Comparison of ENCODE assay signal across 8 cellular contexts in genomic region chr12:132489078-132489601, GRCh38. TPM values are rescaled to one million over a fixed set of nuclear protein-coding genes. Genes with fewer than 3 reads are reported as not detected.
A peak's percentile ranks its signal among the peaks of the same experiment; 100 is the strongest.
DNase-seq lines count a peak whose midpoint lies in the region; ATAC-seq and TF ChIP-seq lines count a peak whose summit lies in the region.

No MANE protein-coding gene starts in this region.

- intact Hi-C loops in uterus (cut with DNase I; ENCODE audit: low total_unique reads) = no loop called here

- peak overlapping the region; percentile 10 for H3K27ac Mint-ChIP-seq in osteocyte (ENCODE audit: unreplicated experiment)

- H3K36me3 Mint-ChIP-seq in osteocyte (ENCODE audit: unreplicated experiment) = peaks cover 4% of the 10 kb centered on the region

- peaks cover 31% of the 10 kb centered on the region for H3K4me1 Mint-ChIP-seq in osteocyte (ENCODE audit: unreplicated experiment)

- H3K4me3 Mint-ChIP-seq in osteocyte (ENCODE audit: unreplicated experiment) = peak overlapping the region; percentile 47

- DNase-seq in KBM-7 (peak; percentile 81), erythroblast (lab: John Stamatoyannopoulos, UW) (peak; percentile 39 to 61), osteocyte (ENCODE audit: extremely low spot score, unreplicated experiment) (no peak), uterus (no peak), NCI-H187 treated with DMSO at 0.1 percent for 48 hours (lab: John Stamatoyannopoulos, UW) (no peak), Kasumi-1 (lab: John Stamatoyannopoulos, UW) (no peak)
- peak in 2 of 3 experiments; percentile 44 to 53 for DNase-seq in activated CD8-positive, alpha-beta memory T cell treated with anti-CD3 and anti-CD28 coated beads for 48 hours (ENCODE audit: low read depth in 2 of 3, low spot score in 2 of 3)

- H3K4me3 ChIP-seq in uterus = peak overlapping the region; percentile 30 to 92

- H3K27me3 Mint-ChIP-seq in osteocyte (ENCODE audit: unreplicated experiment) = peaks cover 7% of the 10 kb centered on the region

- H3K4me1 ChIP-seq in uterus = peaks cover 0 to 33% of the 10 kb centered on the region in 2 donors

- no peaks in the 10 kb centered on the region for H3K9me3 ChIP-seq in uterus

- H3K27me3 ChIP-seq in uterus = no peaks in the 10 kb centered on the region

- TF ChIP-seq CTCF in osteocyte (IDR thresholded peaks at IDR 0.05) (no peak), uterus (IDR thresholded peaks at IDR 0.05) (no peak)

- no peaks in the 10 kb centered on the region for H3K9me3 Mint-ChIP-seq in osteocyte (ENCODE audit: unreplicated experiment)

- in situ Hi-C loops in KBM-7 (cut with MboI; ENCODE audit: low pct_unique_long_range_greater_than_20kb, low sequenced_read_pairs) = no loop called here

- H3K36me3 ChIP-seq in uterus = no peaks in the 10 kb centered on the region

- peak overlapping the region; percentile 60 to 76 for H3K27ac ChIP-seq in uterus

- ATAC-seq in GM19372 (IDR thresholded peaks at IDR 0.05; ENCODE audit: low read depth, unreplicated experiment) = peak; percentile 23

- TF ChIP-seq POLR2A in erythroblast (IDR thresholded peaks at IDR 0.05; ENCODE audit: low read length) = no peak
- no peak for TF ChIP-seq POLR2A in uterus (IDR thresholded peaks at IDR 0.05)

RNA-seq across cellular contexts. Expression of gene FBRSL1, which starts 0.8 kb away (rescaled TPM):
- 42.1 and 46.2 TPM in 2 replicates for total RNA-seq in osteocyte
- 10 to 100 TPM in 2 of 4 donors, 1 to 10 TPM in 2; 2.9 to 59.1 (median 31.8) TPM for total RNA-seq in uterus

Comparison
In these comparisons a context has a peak if more than half of its experiments do, and no peak if none do; other contexts are left out.
1. DNase-seq: peak in KBM-7 (single experiment), activated CD8-positive, alpha-beta memory T cell treated with anti-CD3 and anti-CD28 coated beads for 48 hours (2 of 3) and erythroblast (2 of 2); none in osteocyte (single experiment), uterus (0 of 2), NCI-H187 treated with DMSO at 0.1 percent for 48 hours (single experiment) and Kasumi-1 (0 of 2).